In the genomic region with DNA sequence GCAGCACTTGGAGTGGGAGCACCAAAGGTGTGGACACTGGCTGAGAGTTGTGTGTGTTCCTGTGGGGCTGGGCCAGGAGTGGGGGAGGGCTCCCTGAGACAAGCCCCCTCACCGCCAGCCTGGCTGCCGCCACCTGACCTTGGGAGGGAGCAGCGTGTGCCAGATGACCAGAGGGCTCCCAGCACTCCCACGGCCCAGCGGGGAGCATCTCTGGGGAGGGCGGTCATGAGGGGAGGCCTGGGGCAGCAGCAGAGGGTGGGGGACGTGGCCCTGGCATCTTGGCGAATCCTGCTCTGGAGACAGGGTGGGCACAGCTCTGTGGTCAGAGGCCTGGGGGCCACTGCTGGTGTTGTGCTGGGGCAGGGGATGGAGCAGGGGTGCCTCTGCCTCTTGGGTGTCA, we compare ENCODE assay signal across 16 cellular contexts. TPM values are rescaled to one million over a fixed set of nuclear protein-coding genes. Genes with fewer than 3 reads are reported as not detected.
DNase-seq lines count a peak whose midpoint lies in the region; ATAC-seq and TF ChIP-seq lines count a peak whose summit lies in the region.
"Had no signal": no experiment of that assay in that cellular context is flagged by ENCODE, and none has a peak within 500 bp of the region (broad histone marks: within the 10 kb centered on the region; RNA-seq: fewer than 3 reads in every experiment).

No MANE protein-coding gene starts in this region.

- H3K4me1 Mint-ChIP-seq in glutamatergic neuron (ENCODE audit: low read depth, unreplicated experiment) (peaks cover 19% of the 10 kb centered on the region), neural progenitor cell (peaks cover 13% of the 10 kb centered on the region)

- H3K79me2 ChIP-seq in HCT116 (ENCODE audit: insufficient read depth, low read length), result peaks cover 51% of the 10 kb centered on the region
- no peaks in the 10 kb centered on the region for H3K79me2 ChIP-seq in neural progenitor cell (ENCODE audit: low read depth)

- H3K27me3 Mint-ChIP-seq in glutamatergic neuron (ENCODE audit: unreplicated experiment) (peaks cover 15% of the 10 kb centered on the region), neural progenitor cell (ENCODE audit: insufficient read depth, low read depth) (peaks cover 9% of the 10 kb centered on the region)

- TF ChIP-seq CTCF in HCT116 (IDR thresholded peaks at IDR 0.05 in 2 of 3, conservative IDR thresholded peaks at IDR 0.05 in 1 of 3; ENCODE audit: borderline replicate concordance in 1 of 3, insufficient read depth in 1 of 3, low read depth in 2 of 3, low read length in 2 of 3), result no peak
- TF ChIP-seq CTCF in glutamatergic neuron (IDR thresholded peaks at IDR 0.05; ENCODE audit: partially characterized antibody, unreplicated experiment), result no peak
- no peak for TF ChIP-seq CTCF in neural progenitor cell (IDR thresholded peaks at IDR 0.05)
- no peak for TF ChIP-seq CTCF in foreskin fibroblast (IDR thresholded peaks at IDR 0.05; ENCODE audit: low read depth, low read length)
- TF ChIP-seq CTCF in ascending aorta (IDR thresholded peaks at IDR 0.05), result no peak

- RAD21 ChIA-PET in HCT116 (lab: Charles Lee; ENCODE audit: low non-redundant PET in 1 of 2, low total read pairs in 2 of 2, uncharacterized antibody in 2 of 2, unreplicated experiment in 2 of 2), result interaction anchor here (0.6 to 1.1 kb wide), 2 partner anchors 75 to 107 kb away, joined by 3 to 5 read pairs; no protein-coding TSS in a partner anchor

- POLR2A ChIA-PET in HCT116 (lab: Charles Lee), result no interaction called here

- CTCF ChIA-PET in HCT116 (lab: Charles Lee), result interaction anchor here (0.9 to 1.2 kb wide), 3 partner anchors 49 to 169 kb away, joined by 3 to 4 read pairs (median 3); no protein-coding TSS in a partner anchor

- H3K4me2 ChIP-seq in HCT116 (ENCODE audit: low read length), result 0 out of 2 replicates have a peak overlapping the region, but pooled peaks have one; percentile 8
- H3K4me2 ChIP-seq in neural progenitor cell, result no peak overlapping the region

- H3K4me1 ChIP-seq in HCT116 (ENCODE audit: control insufficient read depth in 1 of 2, insufficient read depth in 2 of 2, low read length in 2 of 2), result peaks cover 7 to 9% of the 10 kb centered on the region in 2 experiments; a peak in 3 of 4 replicates
- peaks cover 13% of the 10 kb centered on the region for H3K4me1 ChIP-seq in neural progenitor cell
- no peaks in the 10 kb centered on the region for H3K4me1 ChIP-seq in ascending aorta
- H3K4me1 ChIP-seq: HAP-1 had no signal

- H3K9ac ChIP-seq in HCT116 (ENCODE audit: low read length) (no peak overlapping the region), neural progenitor cell (no peak overlapping the region)

- H3K27ac ChIP-seq in HCT116 (ENCODE audit: low read depth, low read length) (peak overlapping the region; percentile 43; the same call in 1 of the 2 replicates), neural progenitor cell (no peak overlapping the region), ascending aorta (no peak overlapping the region)

- peaks cover 12% of the 10 kb centered on the region for H3K9me3 Mint-ChIP-seq in glutamatergic neuron (ENCODE audit: unreplicated experiment)
- no peaks in the 10 kb centered on the region for H3K9me3 Mint-ChIP-seq in neural progenitor cell

- H3K27ac Mint-ChIP-seq in glutamatergic neuron (ENCODE audit: unreplicated experiment), result no peak overlapping the region
- peak overlapping the region; percentile 42 for H3K27ac Mint-ChIP-seq in neural progenitor cell
- H3K27ac Mint-ChIP-seq: B cell had no signal

- ATAC-seq in HCT116, result no peak

- intact Hi-C loops in HCT116 (cut with micrococcal nuclease) (no loop called here), ascending aorta (cut with DNase I) (no loop called here)

- H4K20me1 ChIP-seq in HCT116 (ENCODE audit: insufficient read depth) (peaks cover 6% of the 10 kb centered on the region; the same call in 1 of the 2 replicates), neural progenitor cell (ENCODE audit: low read depth) (peaks cover 33% of the 10 kb centered on the region)

- H3K9me2 ChIP-seq in HCT116 (ENCODE audit: insufficient read depth), result no peaks in the 10 kb centered on the region

- no peak overlapping the region for H3K4me3 Mint-ChIP-seq in glutamatergic neuron (ENCODE audit: unreplicated experiment)
- no peak overlapping the region for H3K4me3 Mint-ChIP-seq in neural progenitor cell
- H3K4me3 Mint-ChIP-seq: B cell had no signal

- peaks cover 4% of the 10 kb centered on the region for H3F3A ChIP-seq in neural progenitor cell (ENCODE audit: low read depth)

- H3K4me3 ChIP-seq in HCT116 (replicated peaks in 1 of 2; ENCODE audit: low read depth in 1 of 2, low read length in 2 of 2) (no peak overlapping the region), neural progenitor cell (no peak overlapping the region), foreskin fibroblast (ENCODE audit: low read depth in 1 of 2, low read length in 2 of 2) (no peak overlapping the region), ascending aorta (no peak overlapping the region)
- H3K4me3 ChIP-seq: HAP-1 had no signal

- no TSS peak for BruUV-seq in HCT116 (replicated peaks; lab: Mats Ljungman, UMichigan)

- no peak for TF ChIP-seq RAD21 in HCT116 (IDR thresholded peaks at IDR 0.05; ENCODE audit: low read depth)

- no peaks in the 10 kb centered on the region for H3K36me3 Mint-ChIP-seq in glutamatergic neuron (ENCODE audit: unreplicated experiment)
- no peaks in the 10 kb centered on the region for H3K36me3 Mint-ChIP-seq in neural progenitor cell

- peak; percentile 10 for DNase-seq in activated naive CD4-positive, alpha-beta T cell treated with anti-CD3 and anti-CD28 coated beads, Interleukin-2, amount 50 U/mL, for 16 hours
- DNase-seq in activated naive CD4-positive, alpha-beta T cell (lab: John Stamatoyannopoulos, UW), result no peak
- DNase-seq in HCT116 (ENCODE audit: low read depth, low spot score) (no peak), glutamatergic neuron (peak; percentile 16), neural progenitor cell (ENCODE audit: low spot score) (no peak), NCI-H1105 treated with DMSO at 0.1 percent for 48 hours (lab: John Stamatoyannopoulos, UW) (no peak), foreskin fibroblast (no peak), ascending aorta (ENCODE audit: low spot score in 2 of 2) (no peak)
- DNase-seq: DMS79 treated with DMSO at 0.1 percent for 48 hours, NCI-H1105, NCI-H1694, NCI-H2081 treated with DMSO at 0.1 percent for 48 hours, NCI-H510A treated with DMSO at 0.1 percent for 48 hours had no signal

- no peak overlapping the region for H2AFZ ChIP-seq in HCT116 (ENCODE audit: low read depth, low read length, poor library complexity, severe bottlenecking)
- H2AFZ ChIP-seq in neural progenitor cell (replicated peaks), result no peak overlapping the region

- no peaks in the 10 kb centered on the region for H3K9me3 ChIP-seq in HCT116 (ENCODE audit: control insufficient read depth in 1 of 2, insufficient read depth in 1 of 2, low read depth in 1 of 2, low read length in 2 of 2)
- no peaks in the 10 kb centered on the region for H3K9me3 ChIP-seq in neural progenitor cell (ENCODE audit: low read depth)
- H3K9me3 ChIP-seq in ascending aorta, result no peaks in the 10 kb centered on the region
- H3K9me3 ChIP-seq: HAP-1 had no signal

- no peak for TF ChIP-seq POLR2A in HCT116 (IDR thresholded peaks at IDR 0.05; ENCODE audit: borderline replicate concordance, extremely low read depth, insufficient read depth, insufficient read length)

- peaks cover 5 to 8% of the 10 kb centered on the region in 2 experiments; a peak in 1 of 4 replicates for H3K36me3 ChIP-seq in HCT116 (ENCODE audit: control insufficient read depth in 1 of 2, insufficient read depth in 2 of 2, low read length in 2 of 2)
- H3K36me3 ChIP-seq in neural progenitor cell, result no peaks in the 10 kb centered on the region
- peaks cover 15 to 19% of the 10 kb centered on the region in 2 donors for H3K36me3 ChIP-seq in ascending aorta

- H3K27me3 ChIP-seq in HCT116 (ENCODE audit: insufficient read depth, low read length), result no peaks in the 10 kb centered on the region
- H3K27me3 ChIP-seq in neural progenitor cell, result no peaks in the 10 kb centered on the region
- no peaks in the 10 kb centered on the region for H3K27me3 ChIP-seq in ascending aorta

TF ChIP-seq in HCT116, 20 proteins besides CTCF, POLR2A, EP300 and RAD21:
- TF ChIP-seq ATF3 (IDR thresholded peaks at IDR 0.05) (no peak), FOSL1 (IDR thresholded peaks at IDR 0.05; ENCODE audit: low read depth) (no peak), MAX (IDR thresholded peaks at IDR 0.05) (no peak), EZH2 (IDR thresholded peaks at IDR 0.05) (no peak), ZFX (IDR thresholded peaks at IDR 0.05) (no peak), SRF (IDR thresholded peaks at IDR 0.05; ENCODE audit: low read depth) (no peak), YY1 (IDR thresholded peaks at IDR 0.05; ENCODE audit: extremely low read depth, insufficient replicate concordance, low read depth, low read length) (no peak), SP1 (IDR thresholded peaks at IDR 0.05; ENCODE audit: low read depth) (no peak), JUND (IDR thresholded peaks at IDR 0.05) (no peak), ZNF274 (IDR thresholded peaks at IDR 0.05; ENCODE audit: low read depth, low read length) (no peak)

RNA-seq across cellular contexts. Expression of gene CEP170B, which starts 10.7 kb away (rescaled TPM):
- total RNA-seq in HCT116 (2021; ENCODE audit: unreplicated experiment) (45.9 TPM), glutamatergic neuron (ENCODE audit: unreplicated experiment) (80.4 TPM), neural progenitor cell (ENCODE audit: low replicate concordance) (3.0 and 13.7 TPM in 2 replicates), ascending aorta (39.1 TPM)
- polyA plus RNA-seq in HCT116 (2012), result 24.4 and 26.7 TPM in 2 replicates

RNA-seq across cellular contexts. Expression of gene PLD4, which starts 48.9 kb away (rescaled TPM):
- 0.12 TPM for total RNA-seq in HCT116 (2021; ENCODE audit: unreplicated experiment)
- polyA plus RNA-seq in HCT116 (2012), result 0.02 and 0.08 TPM in 2 replicates
- not detected for total RNA-seq in glutamatergic neuron (ENCODE audit: unreplicated experiment)
- not detected in 2 replicates for total RNA-seq in neural progenitor cell (ENCODE audit: low replicate concordance)
- total RNA-seq in ascending aorta, result not detected
- total RNA-seq: A172 had no signal

Comparison
In these comparisons a context has a peak if more than half of its experiments do, and no peak if none do; other contexts are left out.
1. DNase-seq: peak in activated naive CD4-positive, alpha-beta T cell treated with anti-CD3 and anti-CD28 coated beads, Interleukin-2, amount 50 U/mL, for 16 hours (single experiment) and glutamatergic neuron (single experiment); none in activated naive CD4-positive, alpha-beta T cell (0 of 4), HCT116 (single experiment), neural progenitor cell (single experiment), NCI-H1105 treated with DMSO at 0.1 percent for 48 hours (single experiment), foreskin fibroblast (0 of 2) and ascending aorta (0 of 2).